In the genomic region with DNA sequence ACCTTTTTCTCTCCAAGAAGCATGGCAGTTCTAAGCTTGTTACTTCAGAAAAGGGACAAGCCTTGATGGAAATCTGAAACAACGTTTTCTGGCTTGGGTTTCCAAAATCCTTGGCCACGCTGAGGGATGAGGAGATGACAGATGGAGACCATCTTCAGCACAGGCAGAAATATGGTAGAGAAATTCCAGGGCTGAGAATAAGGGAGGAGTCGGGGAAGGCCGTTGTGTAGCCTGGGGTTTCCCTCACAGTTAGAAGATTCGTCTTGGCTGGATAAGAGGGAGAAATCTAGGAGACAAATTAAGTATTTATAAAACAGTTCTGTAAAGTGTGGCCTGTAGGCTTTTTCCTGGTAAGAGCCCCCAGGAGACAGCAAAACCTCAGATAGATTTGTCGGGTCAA, we compare ENCODE assay signal across 27 cellular contexts.
"Had no signal": no experiment of that assay in that cellular context is flagged by ENCODE, and none has a peak within 500 bp of the region (broad histone marks: within the 10 kb centered on the region; RNA-seq: fewer than 3 reads in every experiment).

No MANE protein-coding gene starts in this region.

- FAIRE-seq: keratinocyte, pancreas, urothelium cell line had no signal

- H3K9me3 ChIP-seq: pancreas, prostate gland, stomach, testis, thyroid gland, transverse colon, upper lobe of left lung had no signal

- H3K36me3 ChIP-seq: pancreas, prostate gland, stomach, thyroid gland, transverse colon, upper lobe of left lung had no signal

- H3K27me3 ChIP-seq: pancreas, stomach, testis, thyroid gland, transverse colon, upper lobe of left lung had no signal

- DNase-seq: hippocampal formation; kidney glomerular epithelial cell; left cardiac atrium; naive thymus-derived CD8-positive, alpha-beta T cell; nucleus accumbens; pancreas; posterior cingulate gyrus; retina; right cardiac atrium; stimulated activated CD4-positive, alpha-beta T cell treated with anti-CD3 and anti-CD28 coated beads, Interleukin-12 subunit alpha, Interleukin-12 subunit beta, amount 100 ng/mL, for 4 hours; stimulated activated CD4-positive, alpha-beta T cell treated with anti-CD3 and anti-CD28 coated beads, Interleukin-15, amount 100 ng/mL, for 24 hours; stimulated activated CD4-positive, alpha-beta T cell treated with anti-CD3 and anti-CD28 coated beads, Interleukin-2, amount 100 ng/mL, for 24 hours; stimulated activated CD4-positive, alpha-beta T cell treated with anti-CD3 and anti-CD28 coated beads, Interleukin-4, amount 100 ng/mL, for 1 hour; stimulated activated naive B cell treated with anti-CD40 and anti-IgM and Interleukin-4, amounts not matched to agents 10 μg/mL and 1 μg/mL and 100 μg/mL, for 72 hours; stimulated activated naive CD8-positive, alpha-beta T cell treated with anti-CD3 and anti-CD28 coated beads, Interleukin-15, Interleukin-2, amounts not matched to agents 100 U/mL and 50 U/mL, for 24 hours; stomach; testis; thyroid gland; transverse colon; upper lobe of left lung had no signal

- H3K4me1 ChIP-seq: pancreas, prostate gland, stomach, testis, thyroid gland, upper lobe of left lung had no signal

- ATAC-seq: left cardiac atrium; left lobe of liver; naive thymus-derived CD8-positive, alpha-beta T cell; pancreas; right cardiac atrium; sciatic nerve; stimulated activated naive B cell treated with anti-CD40 and anti-IgM and Interleukin-4, amounts not matched to agents 10 μg/mL and 1 μg/mL and 100 μg/mL, for 72 hours; stimulated activated naive CD8-positive, alpha-beta T cell treated with anti-CD3 and anti-CD28 coated beads, Interleukin-15, Interleukin-2, amounts not matched to agents 100 U/mL and 50 U/mL, for 24 hours had no signal

- H3K4me3 ChIP-seq: lung, pancreas, prostate gland, skin epidermis, stomach, testis, thyroid gland, transverse colon, upper lobe of left lung had no signal

- H3K27ac ChIP-seq: pancreas, prostate gland, skin epidermis, stomach, testis, thyroid gland, transverse colon, upper lobe of left lung had no signal
